ENCODE assay signal across 19 cellular contexts in genomic region chr7:6409091-6409490, GRCh38.
"Had no signal": no experiment of that assay in that cellular context is flagged by ENCODE, and none has a peak within 500 bp of the region (broad histone marks: within the 10 kb centered on the region; RNA-seq: fewer than 3 reads in every experiment).

No MANE protein-coding gene starts in this region.

- DNase-seq: activated CD4-positive, alpha-beta T cell treated with anti-CD3 and anti-CD28 coated beads for 4 hours; activated CD8-positive, alpha-beta T cell treated with anti-CD3 and anti-CD28 coated beads for 36 hours; activated naive CD8-positive, alpha-beta T cell treated with anti-CD3 and anti-CD28 coated beads, Interleukin-2, amount 10 ng/mL, durations not matched to agents 7 days and 5 days; activated T-cell treated with anti-CD3 and anti-CD28 coated beads, Interleukin-2, amount 50 U/mL, for 72 hours; brain microvascular endothelial cell; cortex of kidney; effector memory CD4-positive, alpha-beta T cell; heart left ventricle; immature natural killer cell; lower lobe of right lung; sigmoid colon; spleen; T-cell; T1000 had no signal

- H2AFZ ChIP-seq: parathyroid adenoma had no signal

- H3K4me1 ChIP-seq: heart left ventricle, lower lobe of right lung, parathyroid adenoma, sigmoid colon, spleen had no signal

- H3K4me1 Mint-ChIP-seq: activated naive CD8-positive, alpha-beta T cell treated with anti-CD3 and anti-CD28 coated beads, Interleukin-2, amount 10 ng/mL, durations not matched to agents 7 days and 5 days; immature natural killer cell; neural crest cell; T-cell had no signal

- H3K27ac ChIP-seq: brain microvascular endothelial cell, epithelial cell of prostate, heart left ventricle, lower lobe of right lung, parathyroid adenoma, sigmoid colon, spleen, thoracic aorta had no signal

- ATAC-seq: activated CD8-positive, alpha-beta T cell treated with anti-CD3 and anti-CD28 coated beads for 36 hours; activated T-cell treated with anti-CD3 and anti-CD28 coated beads, Interleukin-2, amount 50 U/mL, for 72 hours had no signal

- H3K27me3 Mint-ChIP-seq: activated CD8-positive, alpha-beta T cell treated with anti-CD3 and anti-CD28 coated beads for 36 hours; activated naive CD8-positive, alpha-beta T cell treated with anti-CD3 and anti-CD28 coated beads, Interleukin-2, amount 10 ng/mL, durations not matched to agents 7 days and 5 days; T-cell had no signal

- H3K9me3 ChIP-seq: heart left ventricle, lower lobe of right lung, sigmoid colon, spleen, thoracic aorta had no signal

- H3K27me3 ChIP-seq: brain microvascular endothelial cell, heart left ventricle, sigmoid colon, spleen had no signal

- H3K27ac Mint-ChIP-seq: activated CD8-positive, alpha-beta T cell treated with anti-CD3 and anti-CD28 coated beads for 36 hours; activated naive CD8-positive, alpha-beta T cell treated with anti-CD3 and anti-CD28 coated beads, Interleukin-2, amount 10 ng/mL, durations not matched to agents 7 days and 5 days; activated T-cell treated with anti-CD3 and anti-CD28 coated beads, Interleukin-2, amount 50 U/mL, for 72 hours; immature natural killer cell; T-cell had no signal

- H3K9me3 Mint-ChIP-seq: activated CD8-positive, alpha-beta T cell treated with anti-CD3 and anti-CD28 coated beads for 36 hours; activated naive CD8-positive, alpha-beta T cell treated with anti-CD3 and anti-CD28 coated beads, Interleukin-2, amount 10 ng/mL, durations not matched to agents 7 days and 5 days; activated T-cell treated with anti-CD3 and anti-CD28 coated beads, Interleukin-2, amount 50 U/mL, for 72 hours; immature natural killer cell; neural crest cell; T-cell had no signal

- H3K4me3 ChIP-seq: heart left ventricle, lower lobe of right lung, sigmoid colon, spleen, thoracic aorta had no signal

- H3K4me3 Mint-ChIP-seq: activated CD8-positive, alpha-beta T cell treated with anti-CD3 and anti-CD28 coated beads for 36 hours; activated naive CD8-positive, alpha-beta T cell treated with anti-CD3 and anti-CD28 coated beads, Interleukin-2, amount 10 ng/mL, durations not matched to agents 7 days and 5 days; activated T-cell treated with anti-CD3 and anti-CD28 coated beads, Interleukin-2, amount 50 U/mL, for 72 hours; immature natural killer cell; neural crest cell; T-cell had no signal

- FAIRE-seq: frontal cortex had no signal

- H3K9ac ChIP-seq: parathyroid adenoma had no signal
